ENCODE assay signal across 12 cellular contexts in genomic region chr5:17056056-17056690, GRCh38.
A peak's percentile ranks its signal among the peaks of the same experiment; 100 is the strongest.
DNase-seq lines count a peak whose midpoint lies in the region; ATAC-seq, FAIRE-seq and TF ChIP-seq lines count a peak whose summit lies in the region.
"Had no signal": no experiment of that assay in that cellular context is flagged by ENCODE, and none has a peak within 500 bp of the region (broad histone marks: within the 10 kb centered on the region; RNA-seq: fewer than 3 reads in every experiment).

No MANE protein-coding gene starts in this region.

- H3K27ac ChIP-seq in A549 (peak overlapping the region; percentile 62 to 81), coronary artery (no peak overlapping the region)
- H3K27ac ChIP-seq: left lung had no signal

- peak in 1 of 2 experiments; percentile 16; a peak in 1 of 5 replicates for TF ChIP-seq EP300 in A549 (IDR thresholded peaks at IDR 0.05)

- WGBS in A549 (ENCODE audit: missing lambda C conversion rate) = 37% methylated on average over 10 of the region's 10 CpGs

- TF ChIP-seq POLR2A in A549 (IDR thresholded peaks at IDR 0.05; ENCODE audit: low read length) = no peak

- intact Hi-C loops in activated CD4-positive, alpha-beta memory T cell treated with anti-CD3 and anti-CD28 coated beads for 36 hours (cut with micrococcal nuclease) = no loop called here

- no peak overlapping the region for H3K27ac Mint-ChIP-seq in activated CD4-positive, alpha-beta memory T cell treated with anti-CD3 and anti-CD28 coated beads for 36 hours
- H3K27ac Mint-ChIP-seq: activated B cell treated with CpG ODN at 0.5 μM for 24 hours had no signal

- peak overlapping the region; percentile 71 for H3K4me2 ChIP-seq in A549

- H3K9me3 ChIP-seq in A549 = no peaks in the 10 kb centered on the region
- H3K9me3 ChIP-seq: left lung had no signal

- CTCF ChIA-PET in A549 (lab: Yijun Ruan, JAX) = interaction anchor here (0.6 to 4.5 kb wide), 6 partner anchors 12 to 134 kb away, joined by 3 to 22 read pairs (median 4); no protein-coding TSS in a partner anchor
- CTCF ChIA-PET in activated CD4-positive, alpha-beta memory T cell treated with anti-CD3 and anti-CD28 coated beads for 36 hours (lab: Charles Lee) = no interaction called here

- ATAC-seq in A549 = peak; percentile 67 to 71
- no peak for ATAC-seq in omental fat pad (ENCODE audit: low FRiP score)

- DNase-seq in A549 (ENCODE audit: low read depth in 1 of 2, low spot score in 1 of 2) = peak in 1 of 2 experiments; percentile 49
- DNase-seq in LNCaP clone FGC (ENCODE audit: low read depth) = peak; percentile 17
- DNase-seq in cerebellar nuclear complex (lab: John Stamatoyannopoulos, UW) = peak; percentile 13 to 39
- DNase-seq in medulla oblongata (ENCODE audit: extremely low spot score) = peak; percentile 42
- DNase-seq in mesenteric fat pad (ENCODE audit: low spot score) = no peak
- no peak for DNase-seq in activated CD4-positive, alpha-beta memory T cell treated with anti-CD3 and anti-CD28 coated beads for 36 hours
- no peak for DNase-seq in coronary artery (ENCODE audit: low spot score)
- no peak for DNase-seq in omental fat pad (ENCODE audit: low spot score)
- DNase-seq: activated B cell treated with CpG ODN at 0.5 μM for 24 hours; activated naive CD4-positive, alpha-beta T cell treated with anti-CD3 and anti-CD28 coated beads, Interleukin-2, amount 50 U/mL, for 16 hours; Kasumi-1; left lung had no signal

- no peaks in the 10 kb centered on the region for H3K4me1 Mint-ChIP-seq in activated CD4-positive, alpha-beta memory T cell treated with anti-CD3 and anti-CD28 coated beads for 36 hours (ENCODE audit: low read depth)
- H3K4me1 Mint-ChIP-seq: activated B cell treated with CpG ODN at 0.5 μM for 24 hours had no signal

- TF ChIP-seq CTCF in A549 (IDR thresholded peaks at IDR 0.05) (no peak), LNCaP clone FGC (IDR thresholded peaks at IDR 0.05; ENCODE audit: control insufficient read depth, extremely low read depth, insufficient read depth) (no peak), coronary artery (IDR thresholded peaks at IDR 0.05) (no peak), omental fat pad (IDR thresholded peaks at IDR 0.05) (no peak)

- H3K27me3 Mint-ChIP-seq in activated CD4-positive, alpha-beta memory T cell treated with anti-CD3 and anti-CD28 coated beads for 36 hours = no peaks in the 10 kb centered on the region
- H3K27me3 Mint-ChIP-seq: activated B cell treated with CpG ODN at 0.5 μM for 24 hours had no signal

- no peaks in the 10 kb centered on the region for H3K36me3 Mint-ChIP-seq in activated CD4-positive, alpha-beta memory T cell treated with anti-CD3 and anti-CD28 coated beads for 36 hours

- no peak for FAIRE-seq in A549 (lab: Jason Lieb, UNC)

- H3K4me3 Mint-ChIP-seq in activated CD4-positive, alpha-beta memory T cell treated with anti-CD3 and anti-CD28 coated beads for 36 hours = no peak overlapping the region
- H3K4me3 Mint-ChIP-seq: activated B cell treated with CpG ODN at 0.5 μM for 24 hours had no signal

- H3K4me3 ChIP-seq in A549 = no peak overlapping the region
- H3K4me3 ChIP-seq in LNCaP clone FGC (ENCODE audit: low read depth, low read length) = no peak overlapping the region
- H3K4me3 ChIP-seq in coronary artery = no peak overlapping the region
- H3K4me3 ChIP-seq: left lung had no signal

- 0 out of 5 replicates have a peak, but pooled peaks of 1 of the 2 experiments have one; percentile 16 for TF ChIP-seq RAD21 in A549 (conservative IDR thresholded peaks at IDR 0.05 in 1 of 2, IDR thresholded peaks at IDR 0.05 in 1 of 2)

- no peaks in the 10 kb centered on the region for H3K9me3 Mint-ChIP-seq in activated CD4-positive, alpha-beta memory T cell treated with anti-CD3 and anti-CD28 coated beads for 36 hours
- H3K9me3 Mint-ChIP-seq: activated B cell treated with CpG ODN at 0.5 μM for 24 hours had no signal

- H3K4me1 ChIP-seq in A549 = peaks cover 37% of the 10 kb centered on the region

- POLR2A ChIA-PET in A549 (lab: Yijun Ruan, JAX) = interaction anchor here (1.0 kb wide), 3 partner anchors 120 to 125 kb away, joined by 3 to 5 read pairs (median 3); partner anchors contain the start of gene MYO10
- POLR2A ChIA-PET in activated CD4-positive, alpha-beta memory T cell treated with anti-CD3 and anti-CD28 coated beads for 36 hours (lab: Charles Lee) = no interaction called here

TF ChIP-seq in A549, 52 proteins besides CTCF, POLR2A, EP300 and RAD21 (continues in another document):
- no peak for TF ChIP-seq HES2 (IDR thresholded peaks at IDR 0.05)
- TF ChIP-seq PHF8 (IDR thresholded peaks at IDR 0.05; ENCODE audit: borderline replicate concordance, low read depth) = no peak
- no peak for TF ChIP-seq ATOH8 (CRISPR knock-in tag; IDR thresholded peaks at IDR 0.05; ENCODE audit: low read depth)
- TF ChIP-seq HEYL (CRISPR knock-in tag; IDR thresholded peaks at IDR 0.05) = no peak
- TF ChIP-seq FOSL2 (IDR thresholded peaks at IDR 0.05) = no peak
- 0 out of 2 replicates have a peak, but pooled peaks have one; percentile 28 for TF ChIP-seq FOSL2 (CRISPR knock-in tag; IDR thresholded peaks at IDR 0.05)
- TF ChIP-seq ESRRA (IDR thresholded peaks at IDR 0.05; ENCODE audit: borderline replicate concordance, low read length) = no peak
- no peak for TF ChIP-seq ZSCAN20 (CRISPR knock-in tag; IDR thresholded peaks at IDR 0.05)
- no peak for TF ChIP-seq KDM1A (IDR thresholded peaks at IDR 0.05; ENCODE audit: low read depth)
- TF ChIP-seq TP53 (CRISPR knock-in tag; IDR thresholded peaks at IDR 0.05) = no peak
- no peak for TF ChIP-seq KDM5A (IDR thresholded peaks at IDR 0.05)
- no peak for TF ChIP-seq FOSB (CRISPR knock-in tag; IDR thresholded peaks at IDR 0.05)
- no peak for TF ChIP-seq ELK1 (IDR thresholded peaks at IDR 0.05; ENCODE audit: low read depth, low read length)
- no peak for TF ChIP-seq PBX3 (IDR thresholded peaks at IDR 0.05)
- no peak for TF ChIP-seq USF2 (IDR thresholded peaks at IDR 0.05)
- no peak for TF ChIP-seq HOXB5 (CRISPR knock-in tag; IDR thresholded peaks at IDR 0.05)
- TF ChIP-seq RFX5 (IDR thresholded peaks at IDR 0.05) = no peak
- no peak for TF ChIP-seq BHLHE40 (IDR thresholded peaks at IDR 0.05; ENCODE audit: low read depth, low read length)
- TF ChIP-seq MAFK (IDR thresholded peaks at IDR 0.05; ENCODE audit: partially characterized antibody) = no peak
- TF ChIP-seq CHD4 (IDR thresholded peaks at IDR 0.05; ENCODE audit: borderline replicate concordance) = no peak
- TF ChIP-seq RNF2 (IDR thresholded peaks at IDR 0.05; ENCODE audit: borderline replicate concordance, low read depth) = no peak
- TF ChIP-seq EHMT2 (IDR thresholded peaks at IDR 0.05; ENCODE audit: low read depth) = no peak
- no peak for TF ChIP-seq SMC3 (IDR thresholded peaks at IDR 0.05)
- TF ChIP-seq HDAC2 (IDR thresholded peaks at IDR 0.05) = no peak
- TF ChIP-seq CBX2 (IDR thresholded peaks at IDR 0.05; ENCODE audit: borderline replicate concordance, low read depth) = no peak
- no peak for TF ChIP-seq CHD2 (IDR thresholded peaks at IDR 0.05; ENCODE audit: low read length, partially characterized antibody)
- TF ChIP-seq NPAS2 (CRISPR knock-in tag; IDR thresholded peaks at IDR 0.05; ENCODE audit: borderline replicate concordance) = no peak
- no peak for TF ChIP-seq E2F6 (IDR thresholded peaks at IDR 0.05; ENCODE audit: borderline replicate concordance, low read depth)

Comparison
In these comparisons a context has a peak if more than half of its experiments do, and no peak if none do; other contexts are left out.
1. DNase-seq: peak in LNCaP clone FGC (single experiment), cerebellar nuclear complex (2 of 2) and medulla oblongata (single experiment); none in mesenteric fat pad (single experiment), activated CD4-positive, alpha-beta memory T cell treated with anti-CD3 and anti-CD28 coated beads for 36 hours (single experiment), coronary artery (single experiment) and omental fat pad (single experiment).
2. H3K27ac ChIP-seq: peak in A549 (2 of 2); none in coronary artery (0 of 2).